ENCODE assay signal across 20 cellular contexts in the genomic region with DNA sequence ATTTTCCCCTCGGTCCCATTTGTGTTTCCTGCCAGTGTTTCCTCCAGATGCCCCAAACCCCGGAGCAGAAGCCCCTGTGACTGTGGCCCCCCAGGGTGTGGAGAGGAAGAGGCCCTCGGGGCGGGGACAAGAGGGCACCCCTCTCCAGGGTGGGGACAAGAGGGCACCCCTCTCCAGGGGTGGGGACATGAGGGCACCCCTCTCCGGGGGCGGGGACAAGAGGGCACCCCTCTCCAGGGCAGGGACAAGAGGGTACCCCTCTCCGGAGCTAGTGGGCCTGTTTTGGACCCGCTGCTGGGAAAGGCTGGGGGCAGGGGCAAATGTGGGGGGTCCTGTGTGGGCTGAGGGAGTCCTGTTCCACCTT. TPM values are rescaled to one million over a fixed set of nuclear protein-coding genes. Genes with fewer than 3 reads are reported as not detected.
A peak's percentile ranks its signal among the peaks of the same experiment; 100 is the strongest.
DNase-seq lines count a peak whose midpoint lies in the region; ATAC-seq and TF ChIP-seq lines count a peak whose summit lies in the region.
"Had no signal": no experiment of that assay in that cellular context is flagged by ENCODE, and none has a peak within 500 bp of the region (broad histone marks: within the 10 kb centered on the region; RNA-seq: fewer than 3 reads in every experiment).

No MANE protein-coding gene starts in this region.

- H2AFZ ChIP-seq in neuronal stem cell (ENCODE audit: low read length) = no peak overlapping the region

- H3K4me3 ChIP-seq in iPS-18a (ENCODE audit: low read length) (peak overlapping the region; percentile 29), neuronal stem cell (ENCODE audit: low read length in 2 of 2) (no peak overlapping the region), brain microvascular endothelial cell (ENCODE audit: low read depth, low read length) (no peak overlapping the region)
- H3K4me3 ChIP-seq: SJSA1 had no signal

- H3K23ac ChIP-seq in neuronal stem cell (ENCODE audit: low read depth, low read length, poor library complexity) = no peak overlapping the region

- H3K27ac Mint-ChIP-seq in stimulated activated naive CD8-positive, alpha-beta T cell treated with anti-CD3 and anti-CD28 coated beads, Interleukin-15, amount 100 ng/mL, for 72 hours = no peak overlapping the region
- H3K27ac Mint-ChIP-seq in activated CD4-positive, alpha-beta T cell treated with anti-CD3 and anti-CD28 coated beads, Interleukin-2, amount 10 ng/mL, durations not matched to agents 7 days and 5 days = no peak overlapping the region

- no peaks in the 10 kb centered on the region for H3K36me3 Mint-ChIP-seq in activated CD4-positive, alpha-beta T cell treated with anti-CD3 and anti-CD28 coated beads, Interleukin-2, amount 10 ng/mL, durations not matched to agents 7 days and 5 days (ENCODE audit: low read depth)
- H3K36me3 Mint-ChIP-seq: CD4-positive, alpha-beta memory T cell had no signal

- peak overlapping the region; percentile 81 for H2AK5ac ChIP-seq in neuronal stem cell (ENCODE audit: low read depth, low read length)

- no peak overlapping the region for H2BK12ac ChIP-seq in neuronal stem cell (ENCODE audit: low read length)

- peak overlapping the region; percentile 31 for H3K4me2 ChIP-seq in neuronal stem cell (ENCODE audit: insufficient read depth, low read length, poor library complexity, severe bottlenecking)

- H4K8ac ChIP-seq in neuronal stem cell (ENCODE audit: low read depth, low read length) = no peak overlapping the region

- peaks cover 5 to 10% of the 10 kb centered on the region in 2 donors for H3K9me3 Mint-ChIP-seq in stimulated activated naive CD8-positive, alpha-beta T cell treated with anti-CD3 and anti-CD28 coated beads, Interleukin-15, amount 100 ng/mL, for 72 hours
- H3K9me3 Mint-ChIP-seq in activated CD4-positive, alpha-beta T cell treated with anti-CD3 and anti-CD28 coated beads, Interleukin-2, amount 10 ng/mL, durations not matched to agents 7 days and 5 days = peaks cover 8% of the 10 kb centered on the region
- H3K9me3 Mint-ChIP-seq: CD4-positive, alpha-beta memory T cell had no signal

- peaks cover 3% of the 10 kb centered on the region for H3K79me1 ChIP-seq in neuronal stem cell (ENCODE audit: low read depth, low read length)

- H3K4me1 Mint-ChIP-seq in stimulated activated naive CD8-positive, alpha-beta T cell treated with anti-CD3 and anti-CD28 coated beads, Interleukin-15, amount 100 ng/mL, for 72 hours = no peaks in the 10 kb centered on the region
- peaks cover 14% of the 10 kb centered on the region for H3K4me1 Mint-ChIP-seq in activated CD4-positive, alpha-beta T cell treated with anti-CD3 and anti-CD28 coated beads, Interleukin-2, amount 10 ng/mL, durations not matched to agents 7 days and 5 days

- ATAC-seq in stimulated activated naive CD8-positive, alpha-beta T cell treated with anti-CD3 and anti-CD28 coated beads, Interleukin-15, amount 100 ng/mL, for 72 hours = peak; percentile 48
- no peak for ATAC-seq in stimulated activated naive CD8-positive, alpha-beta T cell treated with anti-CD3 and anti-CD28 coated beads, Interleukin-15, Interleukin-2, amounts not matched to agents 100 U/mL and 50 U/mL, for 24 hours
- ATAC-seq: HepG2, PC-3 had no signal

- no peak for TF ChIP-seq CTCF in brain microvascular endothelial cell (IDR thresholded peaks at IDR 0.05; ENCODE audit: low read depth, low read length, missing control alignments)

- H2BK15ac ChIP-seq in neuronal stem cell (ENCODE audit: low read length) = no peak overlapping the region

- H3K27ac ChIP-seq in iPS-18a (ENCODE audit: low read length) (no peak overlapping the region), neuronal stem cell (replicated peaks; ENCODE audit: low read length) (no peak overlapping the region), brain microvascular endothelial cell (no peak overlapping the region)
- H3K27ac ChIP-seq: SJSA1 had no signal

- H4K91ac ChIP-seq in neuronal stem cell (ENCODE audit: low read depth, low read length, poor library complexity) = no peak overlapping the region

- H2BK120ac ChIP-seq in neuronal stem cell (ENCODE audit: low read depth, low read length) = no peak overlapping the region

- peak overlapping the region; percentile 48 for H3K18ac ChIP-seq in neuronal stem cell (ENCODE audit: low read length)

- in situ Hi-C loops in brain microvascular endothelial cell (cut with HindIII; ENCODE audit: low pct_ligation_motif_present, low sequenced_read_pairs) = no loop called here

- no peak overlapping the region for H3K14ac ChIP-seq in neuronal stem cell (ENCODE audit: low read length)

- H3K9ac ChIP-seq in iPS-18a (ENCODE audit: low read length) = no peak overlapping the region
- H3K9ac ChIP-seq in neuronal stem cell (ENCODE audit: low read depth, low read length, poor library complexity) = no peak overlapping the region

- no peak for DNase-seq in stimulated activated naive CD8-positive, alpha-beta T cell treated with anti-CD3 and anti-CD28 coated beads, Interleukin-15, amount 100 ng/mL, for 72 hours
- DNase-seq in stimulated activated naive CD8-positive, alpha-beta T cell treated with anti-CD3 and anti-CD28 coated beads, Interleukin-15, Interleukin-2, amounts not matched to agents 100 U/mL and 50 U/mL, for 24 hours = no peak
- DNase-seq in neuronal stem cell (ENCODE audit: low spot score) (no peak), SKM-1 (lab: John Stamatoyannopoulos, UW; ENCODE audit: unreplicated experiment) (no peak), brain microvascular endothelial cell (no peak)
- no peak for DNase-seq in activated CD4-positive, alpha-beta T cell treated with anti-CD3 and anti-CD28 coated beads, Interleukin-2, amount 10 ng/mL, durations not matched to agents 7 days and 5 days
- DNase-seq in stimulated activated CD4-positive, alpha-beta T cell treated with anti-CD3 and anti-CD28 coated beads, Interleukin-12 subunit alpha, Interleukin-12 subunit beta, amount 100 ng/mL, for 4 hours = no peak
- DNase-seq: BE2C; CD4-positive, alpha-beta memory T cell; GOT3; KBM-7; NCI-H1105 treated with DMSO at 0.1 percent for 48 hours; NCI-H1694; NCI-H2081 treated with DMSO at 0.1 percent for 48 hours; NCI-H510A; NCI-H82; PC-3 had no signal

- no peak overlapping the region for H3K4me3 Mint-ChIP-seq in stimulated activated naive CD8-positive, alpha-beta T cell treated with anti-CD3 and anti-CD28 coated beads, Interleukin-15, amount 100 ng/mL, for 72 hours
- H3K4me3 Mint-ChIP-seq in activated CD4-positive, alpha-beta T cell treated with anti-CD3 and anti-CD28 coated beads, Interleukin-2, amount 10 ng/mL, durations not matched to agents 7 days and 5 days = no peak overlapping the region
- H3K4me3 Mint-ChIP-seq: CD4-positive, alpha-beta memory T cell had no signal

- WGBS in neuronal stem cell (ENCODE audit: extremely low coverage in 2 of 2, insufficient read length in 2 of 2, insufficient replicate concordance in 1 of 2), 2 donors = no CpG with 5 or more reads among the region's 8 CpGs

- peaks cover 12% of the 10 kb centered on the region for H3K4me1 ChIP-seq in iPS-18a (ENCODE audit: control insufficient read depth, low read depth, low read length)
- H3K4me1 ChIP-seq in neuronal stem cell (ENCODE audit: control insufficient read depth in 2 of 2, insufficient read depth in 1 of 2, low read depth in 1 of 2, low read length in 2 of 2) = peaks cover 12 to 16% of the 10 kb centered on the region in 2 donors
- H3K4me1 ChIP-seq: BE2C, SJSA1 had no signal

- no peak overlapping the region for H2BK5ac ChIP-seq in neuronal stem cell (ENCODE audit: low read length)

- H3K36me3 ChIP-seq in iPS-18a (ENCODE audit: control insufficient read depth, low read depth, low read length) = no peaks in the 10 kb centered on the region
- peaks cover 0 to 3% of the 10 kb centered on the region in 2 donors for H3K36me3 ChIP-seq in neuronal stem cell (replicated peaks in 1 of 2; ENCODE audit: control insufficient read depth in 2 of 2, insufficient read depth in 2 of 2, low read length in 2 of 2)
- no peaks in the 10 kb centered on the region for H3K36me3 ChIP-seq in brain microvascular endothelial cell (replicated peaks)
- H3K36me3 ChIP-seq: SJSA1 had no signal

- POLR2A ChIA-PET in activated CD4-positive, alpha-beta T cell treated with anti-CD3 and anti-CD28 coated beads, Interleukin-2, amount 10 ng/mL, durations not matched to agents 7 days and 5 days (lab: Charles Lee) = no interaction called here

- H3K9me3 ChIP-seq in iPS-18a (ENCODE audit: control insufficient read depth, low read depth, low read length) (no peaks in the 10 kb centered on the region), neuronal stem cell (replicated peaks in 1 of 2; ENCODE audit: control insufficient read depth in 2 of 2, insufficient read depth in 1 of 2, low read depth in 1 of 2, low read length in 2 of 2) (peaks cover 0 to 6% of the 10 kb centered on the region in 2 donors)
- H3K9me3 ChIP-seq: BE2C had no signal

- H3K27me3 Mint-ChIP-seq in stimulated activated naive CD8-positive, alpha-beta T cell treated with anti-CD3 and anti-CD28 coated beads, Interleukin-15, amount 100 ng/mL, for 72 hours = peaks cover 19% of the 10 kb centered on the region
- H3K27me3 Mint-ChIP-seq in activated CD4-positive, alpha-beta T cell treated with anti-CD3 and anti-CD28 coated beads, Interleukin-2, amount 10 ng/mL, durations not matched to agents 7 days and 5 days = peaks cover 2% of the 10 kb centered on the region

- H3K27me3 ChIP-seq in iPS-18a (ENCODE audit: control insufficient read depth, insufficient read depth, low read length) (peaks cover 18% of the 10 kb centered on the region), neuronal stem cell (ENCODE audit: control insufficient read depth in 3 of 3, insufficient read depth in 3 of 3, low read depth in 1 of 3, low read length in 3 of 3) (peaks cover 0 to 18% (median 8%) of the 10 kb centered on the region in 3 experiments), brain microvascular endothelial cell (replicated peaks) (peaks cover 3% of the 10 kb centered on the region)
- H3K27me3 ChIP-seq: BE2C had no signal

- CTCF ChIA-PET in activated CD4-positive, alpha-beta T cell treated with anti-CD3 and anti-CD28 coated beads, Interleukin-2, amount 10 ng/mL, durations not matched to agents 7 days and 5 days (lab: Charles Lee) = no interaction called here

- H3K4ac ChIP-seq in neuronal stem cell (ENCODE audit: low read length) = no peak overlapping the region

RNA-seq across cellular contexts. Expression of a gene that starts 13.2 kb away (rescaled TPM):
- 3.1 TPM for polyA plus RNA-seq in neuronal stem cell (2013, experiment 1 of 2)
- polyA plus RNA-seq in neuronal stem cell (2013, experiment 2 of 2) = 3.2 TPM
- total RNA-seq in activated CD4-positive, alpha-beta T cell treated with anti-CD3 and anti-CD28 coated beads, Interleukin-2, amount 10 ng/mL, durations not matched to agents 7 days and 5 days = not detected
- total RNA-seq: CD4-positive, alpha-beta memory T cell; SJSA1 had no signal
- polyA plus RNA-seq: CD4-positive, alpha-beta memory T cell had no signal
